In genomic region chr12:95986635-95987535, GRCh38 we compare ENCODE assay signal across 19 cellular contexts. TPM values are rescaled to one million over a fixed set of nuclear protein-coding genes. Genes with fewer than 3 reads are reported as not detected.
A peak's percentile ranks its signal among the peaks of the same experiment; 100 is the strongest.
DNase-seq lines count a peak whose midpoint lies in the region; ATAC-seq and TF ChIP-seq lines count a peak whose summit lies in the region.
"Had no signal": no experiment of that assay in that cellular context is flagged by ENCODE, and none has a peak within 500 bp of the region (broad histone marks: within the 10 kb centered on the region; RNA-seq: fewer than 3 reads in every experiment).

No MANE protein-coding gene starts in this region.

- H3K27me3 ChIP-seq in GM23338 (ENCODE audit: insufficient read depth) = no peaks in the 10 kb centered on the region
- H3K27me3 ChIP-seq in SJSA1 (replicated peaks) = peaks cover 69% of the 10 kb centered on the region
- H3K27me3 ChIP-seq in esophagus muscularis mucosa = no peaks in the 10 kb centered on the region

- H3K36me3 ChIP-seq in GM23338 (ENCODE audit: insufficient read depth) = no peaks in the 10 kb centered on the region
- H3K36me3 ChIP-seq in SJSA1 = no peaks in the 10 kb centered on the region
- H3K36me3 ChIP-seq in esophagus muscularis mucosa = no peaks in the 10 kb centered on the region

- peak overlapping the region; percentile 3 for H3K4me3 Mint-ChIP-seq in GM23338

- H3K79me2 ChIP-seq in GM23338 (replicated peaks; ENCODE audit: insufficient read depth) = no peaks in the 10 kb centered on the region

- no peaks in the 10 kb centered on the region for H4K20me1 ChIP-seq in GM23338 (replicated peaks; ENCODE audit: insufficient read depth)

- H3K36me3 Mint-ChIP-seq in GM23338 (ENCODE audit: low read depth) = no peaks in the 10 kb centered on the region

- WGBS in esophagus muscularis mucosa = 72% methylated on average over 14 of the region's 14 CpGs

- TF ChIP-seq EP300 in esophagus muscularis mucosa (IDR thresholded peaks at IDR 0.05) = no peak

- no peaks in the 10 kb centered on the region for H3F3A ChIP-seq in GM23338 (replicated peaks; ENCODE audit: low read depth)

- no peaks in the 10 kb centered on the region for H3K9me2 ChIP-seq in GM23338 (ENCODE audit: insufficient read depth)

- H3K4me3 ChIP-seq in GM23338 (no peak overlapping the region), SJSA1 (no peak overlapping the region), esophagus muscularis mucosa (no peak overlapping the region)

- H3K27ac ChIP-seq in GM23338 (ENCODE audit: low read depth) (no peak overlapping the region), SJSA1 (no peak overlapping the region), esophagus muscularis mucosa (replicated peaks in 1 of 4) (no peak overlapping the region)
- H3K27ac ChIP-seq: RWPE1 had no signal

- H3K4me1 ChIP-seq in GM23338 (ENCODE audit: insufficient read depth) (peaks cover 27% of the 10 kb centered on the region), SJSA1 (replicated peaks) (no peaks in the 10 kb centered on the region), esophagus muscularis mucosa (no peaks in the 10 kb centered on the region)

- DNase-seq in GM23338 (ENCODE audit: low spot score) = peak; percentile 52
- DNase-seq in SJSA1 (ENCODE audit: low read depth in 1 of 2, low spot score in 2 of 2) = peak; percentile 61 to 88
- peak; percentile 57 for DNase-seq in esophagus muscularis mucosa (ENCODE audit: extremely low spot score)
- peak; percentile 34 for DNase-seq in iPS-NIHi7 (ENCODE audit: extremely low spot score)
- DNase-seq in kidney tubule cell (ENCODE audit: low spot score) = no peak
- no peak for DNase-seq in NCI-H187 (lab: John Stamatoyannopoulos, UW)
- no peak for DNase-seq in 8988T
- DNase-seq: ACHN, COR-L47, NCI-H1417 treated with DMSO at 0.1 percent for 48 hours, NCI-H2029, NCI-H2171 treated with DMSO at 0.1 percent for 48 hours, NCI-H446 treated with DMSO at 0.1 percent for 48 hours, NCI-H748 treated with DMSO at 0.1 percent for 48 hours, PC-3 had no signal

- peaks cover 41% of the 10 kb centered on the region for H3K4me1 Mint-ChIP-seq in GM23338

- H3K4me2 ChIP-seq in GM23338 = peak overlapping the region; percentile 56; the same call in 1 of the 2 replicates

- TF ChIP-seq CTCF in GM23338 (conservative IDR thresholded peaks at IDR 0.05; ENCODE audit: low read depth in 2 of 2) (no peak), esophagus muscularis mucosa (IDR thresholded peaks at IDR 0.05) (no peak)

- peaks cover 3% of the 10 kb centered on the region for H3K27me3 Mint-ChIP-seq in GM23338 (ENCODE audit: insufficient read depth, low read depth, poor library complexity)

- ATAC-seq in GM23338 (peak; percentile 91), HG02840 (IDR thresholded peaks at IDR 0.05; ENCODE audit: low FRiP score, unreplicated experiment) (no peak)
- ATAC-seq: PC-3 had no signal

- H3K9me3 Mint-ChIP-seq in GM23338 = no peaks in the 10 kb centered on the region

- intact Hi-C loops in esophagus muscularis mucosa (cut with DNase I) = no loop called here

- H3K27ac Mint-ChIP-seq in GM23338 = peak overlapping the region; percentile 68; the same call in 1 of the 2 replicates

- 0 out of 2 replicates have a peak, but pooled peaks cover 11% of the 10 kb centered on the region for H3K9me3 ChIP-seq in SJSA1 (replicated peaks)
- H3K9me3 ChIP-seq in esophagus muscularis mucosa = no peaks in the 10 kb centered on the region

- TF ChIP-seq POLR2A in esophagus muscularis mucosa (IDR thresholded peaks at IDR 0.05; ENCODE audit: low read depth) = no peak

- H2AFZ ChIP-seq in GM23338 = peak overlapping the region; percentile 52; the same call in 1 of the 2 replicates

TF ChIP-seq in GM23338, 12 proteins besides CTCF, POLR2A, EP300 and RAD21:
- no peak for TF ChIP-seq ZNF331 (CRISPR knock-in tag; IDR thresholded peaks at IDR 0.05; ENCODE audit: low read depth)
- TF ChIP-seq, protein P1, sequence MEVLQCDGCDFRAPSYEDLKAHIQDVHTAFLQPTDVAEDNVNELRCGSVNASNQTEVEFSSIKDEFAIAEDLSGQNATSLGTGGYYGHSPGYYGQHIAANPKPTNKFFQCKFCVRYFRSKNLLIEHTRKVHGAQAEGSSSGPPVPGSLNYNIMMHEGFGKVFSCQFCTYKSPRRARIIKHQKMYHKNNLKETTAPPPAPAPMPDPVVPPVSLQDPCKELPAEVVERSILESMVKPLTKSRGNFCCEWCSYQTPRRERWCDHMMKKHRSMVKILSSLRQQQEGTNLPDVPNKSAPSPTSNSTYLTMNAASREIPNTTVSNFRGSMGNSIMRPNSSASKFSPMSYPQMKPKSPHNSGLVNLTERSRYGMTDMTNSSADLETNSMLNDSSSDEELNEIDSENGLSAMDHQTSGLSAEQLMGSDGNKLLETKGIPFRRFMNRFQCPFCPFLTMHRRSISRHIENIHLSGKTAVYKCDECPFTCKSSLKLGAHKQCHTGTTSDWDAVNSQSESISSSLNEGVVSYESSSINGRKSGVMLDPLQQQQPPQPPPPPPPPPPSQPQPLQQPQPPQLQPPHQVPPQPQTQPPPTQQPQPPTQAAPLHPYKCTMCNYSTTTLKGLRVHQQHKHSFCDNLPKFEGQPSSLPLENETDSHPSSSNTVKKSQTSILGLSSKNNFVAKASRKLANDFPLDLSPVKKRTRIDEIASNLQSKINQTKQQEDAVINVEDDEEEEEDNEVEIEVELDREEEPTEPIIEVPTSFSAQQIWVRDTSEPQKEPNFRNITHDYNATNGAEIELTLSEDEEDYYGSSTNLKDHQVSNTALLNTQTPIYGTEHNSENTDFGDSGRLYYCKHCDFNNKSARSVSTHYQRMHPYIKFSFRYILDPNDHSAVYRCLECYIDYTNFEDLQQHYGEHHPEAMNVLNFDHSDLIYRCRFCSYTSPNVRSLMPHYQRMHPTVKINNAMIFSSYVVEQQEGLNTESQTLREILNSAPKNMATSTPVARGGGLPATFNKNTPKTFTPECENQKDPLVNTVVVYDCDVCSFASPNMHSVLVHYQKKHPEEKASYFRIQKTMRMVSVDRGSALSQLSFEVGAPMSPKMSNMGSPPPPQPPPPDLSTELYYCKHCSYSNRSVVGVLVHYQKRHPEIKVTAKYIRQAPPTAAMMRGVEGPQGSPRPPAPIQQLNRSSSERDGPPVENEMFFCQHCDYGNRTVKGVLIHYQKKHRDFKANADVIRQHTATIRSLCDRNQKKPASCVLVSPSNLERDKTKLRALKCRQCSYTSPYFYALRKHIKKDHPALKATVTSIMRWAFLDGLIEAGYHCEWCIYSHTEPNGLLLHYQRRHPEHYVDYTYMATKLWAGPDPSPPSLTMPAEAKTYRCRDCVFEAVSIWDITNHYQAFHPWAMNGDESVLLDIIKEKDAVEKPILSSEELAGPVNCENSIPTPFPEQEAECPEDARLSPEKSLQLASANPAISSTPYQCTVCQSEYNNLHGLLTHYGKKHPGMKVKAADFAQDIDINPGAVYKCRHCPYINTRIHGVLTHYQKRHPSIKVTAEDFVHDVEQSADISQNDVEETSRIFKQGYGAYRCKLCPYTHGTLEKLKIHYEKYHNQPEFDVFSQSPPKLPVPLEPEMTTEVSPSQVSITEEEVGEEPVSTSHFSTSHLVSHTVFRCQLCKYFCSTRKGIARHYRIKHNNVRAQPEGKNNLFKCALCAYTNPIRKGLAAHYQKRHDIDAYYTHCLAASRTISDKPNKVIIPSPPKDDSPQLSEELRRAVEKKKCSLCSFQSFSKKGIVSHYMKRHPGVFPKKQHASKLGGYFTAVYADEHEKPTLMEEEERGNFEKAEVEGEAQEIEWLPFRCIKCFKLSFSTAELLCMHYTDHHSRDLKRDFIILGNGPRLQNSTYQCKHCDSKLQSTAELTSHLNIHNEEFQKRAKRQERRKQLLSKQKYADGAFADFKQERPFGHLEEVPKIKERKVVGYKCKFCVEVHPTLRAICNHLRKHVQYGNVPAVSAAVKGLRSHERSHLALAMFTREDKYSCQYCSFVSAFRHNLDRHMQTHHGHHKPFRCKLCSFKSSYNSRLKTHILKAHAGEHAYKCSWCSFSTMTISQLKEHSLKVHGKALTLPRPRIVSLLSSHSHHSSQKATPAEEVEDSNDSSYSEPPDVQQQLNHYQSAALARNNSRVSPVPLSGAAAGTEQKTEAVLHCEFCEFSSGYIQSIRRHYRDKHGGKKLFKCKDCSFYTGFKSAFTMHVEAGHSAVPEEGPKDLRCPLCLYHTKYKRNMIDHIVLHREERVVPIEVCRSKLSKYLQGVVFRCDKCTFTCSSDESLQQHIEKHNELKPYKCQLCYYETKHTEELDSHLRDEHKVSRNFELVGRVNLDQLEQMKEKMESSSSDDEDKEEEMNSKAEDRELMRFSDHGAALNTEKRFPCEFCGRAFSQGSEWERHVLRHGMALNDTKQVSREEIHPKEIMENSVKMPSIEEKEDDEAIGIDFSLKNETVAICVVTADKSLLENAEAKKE (CRISPR knock-in tag; IDR thresholded peaks at IDR 0.05) = peak; percentile 69; the same call in 1 of the 2 replicates

RNA-seq across cellular contexts. Expression of gene HAL, which starts 9.3 kb away (rescaled TPM):
- total RNA-seq in GM23338 (2014; rRNA removed; shearing (Covaris generic)) = 0.17 TPM in 1 of 2 replicates, not detected in the other
- polyA plus RNA-seq in GM23338 (2016; fragmentation: Nextera tagmentation; extraction: Ambion mirVana) = 0.24 TPM in 1 of 2 replicates, not detected in the other
- 0.18 and 0.34 TPM in 2 replicates for total RNA-seq in SJSA1 (2014; rRNA removed; shearing (Covaris generic))
- total RNA-seq in esophagus muscularis mucosa = 1 to 10 TPM in 1 of 4 donors, not detected in 3; 1.2 TPM
- total RNA-seq: Daoy, HT-29 had no signal

RNA-seq across cellular contexts. Expression of gene AMDHD1, which starts 43.8 kb away (rescaled TPM):
- 0.19 and 0.21 TPM in 2 replicates for total RNA-seq in GM23338 (2014; rRNA removed; shearing (Covaris generic))
- 0.24 TPM in 1 of 2 replicates, not detected in the other for polyA plus RNA-seq in GM23338 (2016; fragmentation: Nextera tagmentation; extraction: Ambion mirVana)
- total RNA-seq in SJSA1 (2014; rRNA removed; shearing (Covaris generic)) = 0.41 and 1.7 TPM in 2 replicates
- under 1 TPM in 3 of 4 donors, not detected in 1; 0.17 to 0.66 (median 0.52) TPM for total RNA-seq in esophagus muscularis mucosa

RNA-seq across cellular contexts. Expression of gene CCDC38, which starts 44.5 kb away (rescaled TPM):
- not detected in 2 replicates for total RNA-seq in GM23338 (2014; rRNA removed; shearing (Covaris generic))
- not detected in 2 replicates for polyA plus RNA-seq in GM23338 (2016; fragmentation: Nextera tagmentation; extraction: Ambion mirVana)
- total RNA-seq in SJSA1 (2014; rRNA removed; shearing (Covaris generic)) = 0.39 TPM in 1 of 2 replicates, not detected in the other
- total RNA-seq in esophagus muscularis mucosa = under 1 TPM in 1 of 4 donors, not detected in 3; 0.17 TPM
- total RNA-seq: HT-29, PC-3 had no signal

RNA-seq across cellular contexts. Expression of gene LTA4H, which starts 48.5 kb away (rescaled TPM):
- total RNA-seq in GM23338 (2014; rRNA removed; shearing (Covaris generic)) = 173 and 189 TPM in 2 replicates
- 74.1 and 84.4 TPM in 2 replicates for polyA plus RNA-seq in GM23338 (2016; fragmentation: Nextera tagmentation; extraction: Ambion mirVana)
- total RNA-seq in SJSA1 (2014; rRNA removed; shearing (Covaris generic)) = 537 and 538 TPM in 2 replicates
- 10 to 100 TPM; 47.8 to 75.0 (median 64.5) TPM for total RNA-seq in esophagus muscularis mucosa

Comparison
In these comparisons a context has a peak if more than half of its experiments do, and no peak if none do; other contexts are left out.
1. DNase-seq: peak in GM23338 (single experiment), SJSA1 (2 of 2), esophagus muscularis mucosa (single experiment) and iPS-NIHi7 (single experiment); none in kidney tubule cell (single experiment), NCI-H187 (0 of 2) and 8988T (single experiment).